8 cellular contexts compared by ENCODE assay signal in the genomic region with DNA sequence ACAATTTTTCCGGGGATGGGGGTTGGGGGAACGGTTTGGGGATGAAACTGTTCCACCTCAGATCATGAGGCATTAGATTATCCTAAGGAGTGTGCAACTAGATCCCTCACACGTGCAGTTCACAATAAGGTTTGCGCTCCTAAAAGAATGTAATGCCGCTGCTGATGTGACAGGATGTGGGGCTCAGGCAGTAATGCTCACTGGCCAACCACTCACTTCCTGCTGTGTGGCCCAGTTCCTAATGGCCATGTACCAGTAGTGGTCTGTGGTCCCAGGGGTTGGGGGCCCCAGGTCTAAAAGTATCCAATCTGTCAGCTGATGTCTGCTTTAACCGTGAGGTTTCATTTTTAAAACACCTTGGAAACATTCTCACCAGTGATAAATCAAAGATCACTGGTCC.
A peak's percentile ranks its signal among the peaks of the same experiment; 100 is the strongest.
DNase-seq lines count a peak whose midpoint lies in the region; ATAC-seq and TF ChIP-seq lines count a peak whose summit lies in the region.

No MANE protein-coding gene starts in this region.

- TF ChIP-seq CTCF in GM12865 (IDR thresholded peaks at IDR 0.05; ENCODE audit: insufficient read depth, low read depth, low read length, missing control alignments) = no peak

- peaks cover 8% of the 10 kb centered on the region for H3K36me3 Mint-ChIP-seq in dendritic cell treated with granulocyte-macrophage colony-stimulating factor and Interleukin-4, amounts not matched to agents 40 ng/mL and 50 ng/mL, for 4 days (ENCODE audit: low read depth)

- peak overlapping the region; percentile 93 for H3K4me3 ChIP-seq in GM12865 (ENCODE audit: low read depth, low read length)
- peak overlapping the region; percentile 17 for H3K4me3 ChIP-seq in rectal smooth muscle tissue (ENCODE audit: low read length)

- no peak overlapping the region for H3K9ac ChIP-seq in rectal smooth muscle tissue (ENCODE audit: low read length)

- DNase-seq in GM12865 (ENCODE audit: low read depth) (peak; percentile 77), MV-4-11 (lab: John Stamatoyannopoulos, UW) (peak; percentile 53), NOMO-1 treated with DMSO at 0.1 percent for 48 hours (lab: John Stamatoyannopoulos, UW; ENCODE audit: unreplicated experiment) (no peak), medulla oblongata (ENCODE audit: extremely low spot score) (no peak), SW480 (ENCODE audit: low spot score) (no peak)

- no peaks in the 10 kb centered on the region for H3K27me3 ChIP-seq in rectal smooth muscle tissue (ENCODE audit: control insufficient read depth, insufficient read depth, low read length)

- no peaks in the 10 kb centered on the region for H3K27me3 Mint-ChIP-seq in dendritic cell treated with granulocyte-macrophage colony-stimulating factor and Interleukin-4, amounts not matched to agents 40 ng/mL and 50 ng/mL, for 4 days

- H3K4me1 ChIP-seq in rectal smooth muscle tissue (ENCODE audit: control insufficient read depth, insufficient read depth, low read length) = peaks cover 5% of the 10 kb centered on the region

- H3K36me3 ChIP-seq in rectal smooth muscle tissue (ENCODE audit: control insufficient read depth, insufficient read depth, low read length) = no peaks in the 10 kb centered on the region

- intact Hi-C loops in dendritic cell treated with granulocyte-macrophage colony-stimulating factor and Interleukin-4, amounts not matched to agents 40 ng/mL and 50 ng/mL, for 4 days (cut with micrococcal nuclease) = loop anchor here (5.0 kb wide), 1 partner anchor 437 kb away; the partner anchor contains the start of gene CFAP58

- peaks cover 7% of the 10 kb centered on the region for H3K9me3 Mint-ChIP-seq in dendritic cell treated with granulocyte-macrophage colony-stimulating factor and Interleukin-4, amounts not matched to agents 40 ng/mL and 50 ng/mL, for 4 days

- ATAC-seq in GM21515 (IDR thresholded peaks at IDR 0.05; ENCODE audit: unreplicated experiment) = no peak

- H3K27ac Mint-ChIP-seq in dendritic cell treated with granulocyte-macrophage colony-stimulating factor and Interleukin-4, amounts not matched to agents 40 ng/mL and 50 ng/mL, for 4 days = no peak overlapping the region

- peaks cover 50% of the 10 kb centered on the region for H3K4me1 Mint-ChIP-seq in dendritic cell treated with granulocyte-macrophage colony-stimulating factor and Interleukin-4, amounts not matched to agents 40 ng/mL and 50 ng/mL, for 4 days (ENCODE audit: low read depth)

- H3K27ac ChIP-seq in rectal smooth muscle tissue (ENCODE audit: low read depth, low read length) = no peak overlapping the region

- peak overlapping the region; percentile 17 for H3K4me3 Mint-ChIP-seq in dendritic cell treated with granulocyte-macrophage colony-stimulating factor and Interleukin-4, amounts not matched to agents 40 ng/mL and 50 ng/mL, for 4 days

Comparison
In these comparisons a context has a peak if more than half of its experiments do, and no peak if none do; other contexts are left out.
1. DNase-seq: peak in GM12865 (single experiment) and MV-4-11 (single experiment); none in NOMO-1 treated with DMSO at 0.1 percent for 48 hours (single experiment), medulla oblongata (single experiment) and SW480 (single experiment).